In genomic region chr3:23591374-23591773, GRCh38 we compare ENCODE assay signal across 17 cellular contexts.
A peak's percentile ranks its signal among the peaks of the same experiment; 100 is the strongest.
DNase-seq lines count a peak whose midpoint lies in the region; TF ChIP-seq lines count a peak whose summit lies in the region.
"Had no signal": no experiment of that assay in that cellular context is flagged by ENCODE, and none has a peak within 500 bp of the region (broad histone marks: within the 10 kb centered on the region; RNA-seq: fewer than 3 reads in every experiment).

No MANE protein-coding gene starts in this region.

- no TSS peak for BruUV-seq in OCI-LY7 (replicated peaks; lab: Mats Ljungman, UMichigan)

- H3K9me2 ChIP-seq in OCI-LY7 (ENCODE audit: insufficient read depth, low read length), result no peaks in the 10 kb centered on the region

- intact Hi-C loops in OCI-LY7 (cut with micrococcal nuclease; ENCODE audit: unreplicated experiment), result loop anchor here (2.0 to 5.0 kb wide), 2 partner anchors 209 to 249 kb away; no protein-coding TSS in a partner anchor

- POLR2A ChIA-PET in OCI-LY7 (lab: Charles Lee), result interaction anchor here (0.6 to 2.3 kb wide), 7 partner anchors 9 to 205 kb away, joined by 3 to 11 read pairs (median 4); no protein-coding TSS in a partner anchor

- TF ChIP-seq CTCF in C4-2B (conservative IDR thresholded peaks at IDR 0.05), result no peak
- no peak for TF ChIP-seq CTCF in OCI-LY7 (conservative IDR thresholded peaks at IDR 0.05; ENCODE audit: low read length)
- no peak for TF ChIP-seq CTCF in VCaP (conservative IDR thresholded peaks at IDR 0.05)

- H3K4me3 ChIP-seq in OCI-LY7 (ENCODE audit: low read depth, low read length, poor library complexity, severe bottlenecking), result no peak overlapping the region
- H3K4me3 ChIP-seq: BLaER1, GM23338, HAP-1 had no signal

- peak overlapping the region; percentile 78; the same call in 1 of the 2 replicates for H2AFZ ChIP-seq in OCI-LY7 (ENCODE audit: low read length)
- H2AFZ ChIP-seq: GM23338 had no signal

- H3K9me3 ChIP-seq in OCI-LY7 (ENCODE audit: low read length), result peaks cover 4% of the 10 kb centered on the region
- H3K9me3 ChIP-seq: HAP-1 had no signal

- H3K79me2 ChIP-seq in OCI-LY7 (ENCODE audit: insufficient read depth, low read depth, low read length), result no peaks in the 10 kb centered on the region

- no peak for DNase-seq in OCI-LY7 (ENCODE audit: low spot score)
- DNase-seq in HUDEP-2 (lab: John Stamatoyannopoulos, UW; ENCODE audit: unreplicated experiment in 76 of 76), result no peak
- DNase-seq in activated CD4-positive, alpha-beta T cell treated with anti-CD3 and anti-CD28 coated beads for 4 hours, result no peak
- DNase-seq in GM03348 (ENCODE audit: low spot score), result no peak
- DNase-seq: CD4-positive, alpha-beta T cell; CD8-positive, alpha-beta memory T cell; DMS 273 treated with DMSO at 0.1 percent for 48 hours; DMS79; EL; GDM1; HFFc6 had no signal

- peak overlapping the region; percentile 67 for H3K4me2 ChIP-seq in OCI-LY7 (ENCODE audit: low read length)
- H3K4me2 ChIP-seq: BLaER1, GM23338 had no signal

- H3K27ac ChIP-seq in C4-2B (peak overlapping the region; percentile 97; the same call in 1 of the 2 replicates), OCI-LY7 (ENCODE audit: low read depth, low read length, poor library complexity, severe bottlenecking) (peak overlapping the region; percentile 95), VCaP (peak overlapping the region; percentile 90)
- H3K27ac ChIP-seq: 22Rv1, BLaER1 had no signal

- peaks cover 6% of the 10 kb centered on the region for H3K36me3 ChIP-seq in OCI-LY7 (ENCODE audit: insufficient read depth, low read length)
- H3K36me3 ChIP-seq: HAP-1 had no signal

- H4K20me1 ChIP-seq in OCI-LY7 (ENCODE audit: insufficient read depth, low read length), result no peaks in the 10 kb centered on the region
- H4K20me1 ChIP-seq: BLaER1 had no signal

- H3K4me1 ChIP-seq in OCI-LY7 (ENCODE audit: insufficient read depth, low read length, poor library complexity, severe bottlenecking), result peaks cover 83% of the 10 kb centered on the region

- CTCF ChIA-PET in OCI-LY7 (lab: Charles Lee; ENCODE audit: unreplicated experiment), result no interaction called here
